1 cellular context compared by ENCODE assay signal in the genomic region with DNA sequence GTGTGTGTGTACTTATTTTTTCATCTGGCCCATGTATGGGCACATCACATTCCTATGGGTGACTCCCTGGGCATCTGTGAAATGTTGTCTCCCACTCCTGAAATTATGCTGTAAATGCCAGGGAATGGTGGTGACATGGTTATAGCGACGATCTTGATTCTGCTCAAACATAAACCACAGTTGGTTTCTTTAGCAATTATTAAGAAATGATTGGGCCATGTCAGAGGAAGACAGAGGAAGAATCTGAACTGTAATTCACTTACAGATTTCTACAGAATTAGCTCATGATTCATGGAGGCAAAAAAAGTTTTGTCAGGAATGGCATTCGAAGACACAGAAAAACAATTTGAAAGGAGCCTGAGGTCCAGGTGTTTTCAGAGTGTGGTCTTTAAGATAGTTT.
TF ChIP-seq lines count a peak whose summit lies in the region.

No MANE protein-coding gene starts in this region.

TF ChIP-seq in IMR-90, 13 proteins besides CTCF, POLR2A, EP300 and RAD21:
- TF ChIP-seq RFX5 (IDR thresholded peaks at IDR 0.05; ENCODE audit: low read depth, low read length) (no peak), CEBPB (IDR thresholded peaks at IDR 0.05; ENCODE audit: low read depth, low read length) (peak; percentile 10; the same call in 1 of the 2 replicates)
